ENCODE assay signal across 14 cellular contexts in genomic region chr6:134589512-134589911, GRCh38.
DNase-seq lines count a peak whose midpoint lies in the region; ATAC-seq, FAIRE-seq and TF ChIP-seq lines count a peak whose summit lies in the region.
"Had no signal": no experiment of that assay in that cellular context is flagged by ENCODE, and none has a peak within 500 bp of the region (broad histone marks: within the 10 kb centered on the region; RNA-seq: fewer than 3 reads in every experiment).

No MANE protein-coding gene starts in this region.

- H3K36me3 ChIP-seq in H1 (ENCODE audit: control insufficient read depth in 2 of 4, insufficient read depth in 4 of 4, low read length in 3 of 4), result no peaks in the 10 kb centered on the region
- H3K36me3 ChIP-seq in mesendoderm (ENCODE audit: control insufficient read depth, insufficient read depth, low read length), result no peaks in the 10 kb centered on the region
- H3K36me3 ChIP-seq in mucosa of descending colon (ENCODE audit: low read depth), result no peaks in the 10 kb centered on the region

- H3K27ac Mint-ChIP-seq in activated CD4-positive, alpha-beta T cell treated with anti-CD3 and anti-CD28 coated beads for 36 hours, result no peak overlapping the region
- H3K27ac Mint-ChIP-seq: CD8-positive, alpha-beta T cell; natural killer cell treated with Interleukin-12 subunit alpha and Interleukin-12 subunit beta and Interleukin-15 and Interleukin-18, amount 100 ng/mL, for 72 hours; T-helper 1 cell treated with Interleukin-12 subunit alpha and Interleukin-12 subunit beta and Interleukin-4 antibody, amounts not matched to agents 30 μg/mL and 1 μg/mL, for 36 hours had no signal

- H3K9me3 Mint-ChIP-seq in activated CD4-positive, alpha-beta T cell treated with anti-CD3 and anti-CD28 coated beads for 36 hours (ENCODE audit: low read depth), result no peaks in the 10 kb centered on the region
- H3K9me3 Mint-ChIP-seq: natural killer cell treated with Interleukin-12 subunit alpha and Interleukin-12 subunit beta and Interleukin-15 and Interleukin-18, amount 100 ng/mL, for 72 hours; T-helper 1 cell treated with Interleukin-12 subunit alpha and Interleukin-12 subunit beta and Interleukin-4 antibody, amounts not matched to agents 30 μg/mL and 1 μg/mL, for 36 hours had no signal

- H2BK12ac ChIP-seq in H1 (ENCODE audit: low read depth, low read length), result no peak overlapping the region

- TF ChIP-seq EP300 in H1 (IDR thresholded peaks at IDR 0.05; ENCODE audit: borderline replicate concordance in 1 of 2, low read depth in 2 of 2, low read length in 2 of 2), result no peak

- POLR2A ChIA-PET in H1 (lab: Charles Lee; ENCODE audit: partially characterized antibody), result no interaction called here
- POLR2A ChIA-PET in activated CD4-positive, alpha-beta T cell treated with anti-CD3 and anti-CD28 coated beads for 36 hours (lab: Charles Lee), result no interaction called here

- TF ChIP-seq POLR2A in H1 (IDR thresholded peaks at IDR 0.05; ENCODE audit: control extremely low read depth in 1 of 2, low read depth in 2 of 2, low read length in 2 of 2), result no peak

- CTCF ChIA-PET in H1 (lab: Charles Lee; ENCODE audit: partially characterized antibody), result interaction anchor here (0.8 to 1.6 kb wide), 2 partner anchors 10 to 52 kb away, joined by 3 to 9 read pairs; no protein-coding TSS in a partner anchor
- CTCF ChIA-PET in activated CD4-positive, alpha-beta T cell treated with anti-CD3 and anti-CD28 coated beads for 36 hours (lab: Charles Lee), result interaction anchor here (1.7 kb wide), 1 partner anchor 31 kb away, joined by 3 read pairs; no protein-coding TSS in a partner anchor

- no peak for TF ChIP-seq RAD21 in H1 (IDR thresholded peaks at IDR 0.05 in 1 of 2, conservative IDR thresholded peaks at IDR 0.05 in 1 of 2; ENCODE audit: low read depth in 2 of 2, low read length in 2 of 2)

- H4K91ac ChIP-seq in H1 (replicated peaks; ENCODE audit: insufficient read length, low read length), result no peak overlapping the region

- H3K56ac ChIP-seq in H1 (replicated peaks; ENCODE audit: insufficient read length, low read depth, low read length) (no peak overlapping the region), mesendoderm (ENCODE audit: low read length) (no peak overlapping the region)

- no peak overlapping the region for H3K4me3 Mint-ChIP-seq in activated CD4-positive, alpha-beta T cell treated with anti-CD3 and anti-CD28 coated beads for 36 hours
- H3K4me3 Mint-ChIP-seq: CD8-positive, alpha-beta T cell; natural killer cell treated with Interleukin-12 subunit alpha and Interleukin-12 subunit beta and Interleukin-15 and Interleukin-18, amount 100 ng/mL, for 72 hours; T-helper 1 cell treated with Interleukin-12 subunit alpha and Interleukin-12 subunit beta and Interleukin-4 antibody, amounts not matched to agents 30 μg/mL and 1 μg/mL, for 36 hours had no signal

- WGBS in H1 (ENCODE audit: extremely low coverage in 1 of 2, insufficient coverage in 1 of 2, insufficient read length in 1 of 2, insufficient replicate concordance in 2 of 2, low coverage in 1 of 2, low lambda C conversion rate in 2 of 2, missing lambda C conversion rate in 1 of 2), 2 experiments, result 63% methylated on average over 5 of the region's 5 CpGs; no CpG with 5 or more reads in 1 of the 2 experiments
- WGBS in mesendoderm (ENCODE audit: extremely low coverage, insufficient coverage, low lambda C conversion rate), result no CpG with 5 or more reads among the region's 5 CpGs

- no peaks in the 10 kb centered on the region for H3K27me3 Mint-ChIP-seq in activated CD4-positive, alpha-beta T cell treated with anti-CD3 and anti-CD28 coated beads for 36 hours

- H3K36me3 Mint-ChIP-seq in activated CD4-positive, alpha-beta T cell treated with anti-CD3 and anti-CD28 coated beads for 36 hours (ENCODE audit: low read depth), result no peaks in the 10 kb centered on the region
- H3K36me3 Mint-ChIP-seq: CD8-positive, alpha-beta T cell; natural killer cell treated with Interleukin-12 subunit alpha and Interleukin-12 subunit beta and Interleukin-15 and Interleukin-18, amount 100 ng/mL, for 72 hours had no signal

- no peaks in the 10 kb centered on the region for H4K20me1 ChIP-seq in H1 (replicated peaks in 1 of 2; ENCODE audit: control insufficient read depth in 1 of 2, insufficient read depth in 2 of 2, low read length in 2 of 2)

- intact Hi-C loops in activated CD4-positive, alpha-beta T cell treated with anti-CD3 and anti-CD28 coated beads for 36 hours (cut with DNase I, micrococcal nuclease), result no loop called here
- intact Hi-C loops in mucosa of descending colon (cut with DNase I, micrococcal nuclease), result no loop called here

- H3K14ac ChIP-seq in H1 (ENCODE audit: insufficient read length), result no peak overlapping the region

- H3K23ac ChIP-seq in H1 (ENCODE audit: insufficient read length) (no peak overlapping the region), mesendoderm (ENCODE audit: low read length) (no peak overlapping the region)

- H3K4me2 ChIP-seq in H1 (ENCODE audit: insufficient read depth in 1 of 2, low read depth in 2 of 2, low read length in 2 of 2) (no peak overlapping the region), mesendoderm (ENCODE audit: low read length) (no peak overlapping the region)

- H2BK120ac ChIP-seq in H1 (replicated peaks; ENCODE audit: low read depth, low read length) (no peak overlapping the region), mesendoderm (ENCODE audit: low read depth, low read length) (no peak overlapping the region)

- no peaks in the 10 kb centered on the region for H3K79me1 ChIP-seq in H1 (ENCODE audit: low read depth, low read length)
- H3K79me1 ChIP-seq in mesendoderm (ENCODE audit: low read length), result no peaks in the 10 kb centered on the region

- FAIRE-seq in H1 (lab: Jason Lieb, UNC), result peak; percentile 32
- FAIRE-seq: GM12878 had no signal

- no peak overlapping the region for H2AK5ac ChIP-seq in H1 (ENCODE audit: low read depth, low read length)
- no peak overlapping the region for H2AK5ac ChIP-seq in mesendoderm (ENCODE audit: low read length)

- H4K8ac ChIP-seq in H1 (ENCODE audit: extremely low read depth, insufficient read depth, low read length), result no peak overlapping the region
- no peak overlapping the region for H4K8ac ChIP-seq in mesendoderm (ENCODE audit: low read depth, low read length)

- no peak for ATAC-seq in activated CD4-positive, alpha-beta T cell treated with anti-CD3 and anti-CD28 coated beads for 36 hours
- ATAC-seq in mucosa of descending colon (no peak), GM21390 (IDR thresholded peaks at IDR 0.05; ENCODE audit: unreplicated experiment) (no peak)
- ATAC-seq: CD8-positive, alpha-beta T cell; GM12878; natural killer cell treated with Interleukin-12 subunit alpha and Interleukin-12 subunit beta and Interleukin-15 and Interleukin-18, amount 100 ng/mL, for 72 hours had no signal

- no peaks in the 10 kb centered on the region; the same call in 1 of the 2 replicates for H3K23me2 ChIP-seq in H1 (ENCODE audit: low read depth, low read length)

- H3K9me3 ChIP-seq in H1 (ENCODE audit: insufficient read depth in 2 of 2, low read depth in 1 of 2, low read length in 1 of 2), result no peaks in the 10 kb centered on the region
- H3K9me3 ChIP-seq in mucosa of descending colon, result no peaks in the 10 kb centered on the region

- H2BK5ac ChIP-seq in H1 (ENCODE audit: low read depth, low read length) (no peak overlapping the region), mesendoderm (ENCODE audit: low read length) (no peak overlapping the region)

- in situ Hi-C loops in Caki2 (cut with HindIII; ENCODE audit: low pct_unique_long_range_greater_than_20kb, low sequenced_read_pairs), result no loop called here

- H3K18ac ChIP-seq in H1 (ENCODE audit: extremely low read depth, low read length), result no peak overlapping the region
- H3K18ac ChIP-seq in mesendoderm (ENCODE audit: low read length), result no peak overlapping the region

- no peak overlapping the region for H3K4me3 ChIP-seq in H1 (ENCODE audit: extremely low read depth in 1 of 4, insufficient read depth in 2 of 4, low read depth in 3 of 4, low read length in 4 of 4)
- no peak overlapping the region for H3K4me3 ChIP-seq in mesendoderm (ENCODE audit: low read length)
- no peak overlapping the region for H3K4me3 ChIP-seq in mucosa of descending colon
- H3K4me3 ChIP-seq: GM12878 had no signal

- no peak overlapping the region for H4K5ac ChIP-seq in H1 (ENCODE audit: insufficient read length, low read depth, low read length)
- H4K5ac ChIP-seq in mesendoderm (ENCODE audit: low read length), result no peak overlapping the region

- no peaks in the 10 kb centered on the region for H3K79me2 ChIP-seq in H1 (ENCODE audit: control insufficient read depth in 1 of 2, insufficient read depth in 2 of 2, low read length in 2 of 2)
- no peaks in the 10 kb centered on the region for H3K79me2 ChIP-seq in mesendoderm (ENCODE audit: control insufficient read depth, insufficient read depth, low read length)

- H2BK15ac ChIP-seq in H1 (ENCODE audit: low read length) (no peak overlapping the region), mesendoderm (replicated peaks; ENCODE audit: low read depth) (no peak overlapping the region)

- H3K9ac ChIP-seq in H1 (replicated peaks in 1 of 4; ENCODE audit: extremely low read depth in 1 of 4, low read depth in 3 of 4, low read length in 3 of 4) (no peak overlapping the region), mesendoderm (ENCODE audit: low read length) (no peak overlapping the region)

- DNase-seq in Caki2 (ENCODE audit: low read depth) (peak; percentile 57), NCI-H460 (ENCODE audit: extremely low read depth, low read depth) (peak; percentile 97), H1 (ENCODE audit: low read depth in 1 of 2, low spot score in 2 of 2) (peak in 1 of 2 experiments; percentile 15), mesendoderm (peak; percentile 91), mucosa of descending colon (no peak), epidermal melanocyte (ENCODE audit: insufficient read length, low spot score) (no peak)
- no peak for DNase-seq in activated CD4-positive, alpha-beta T cell treated with anti-CD3 and anti-CD28 coated beads for 36 hours
- DNase-seq: CD8-positive, alpha-beta T cell; Kasumi-1; NCI-H524 treated with DMSO at 0.1 percent for 48 hours had no signal

- H3K4ac ChIP-seq in H1 (replicated peaks; ENCODE audit: insufficient read length, low read depth, low read length), result no peak overlapping the region
- H3K4ac ChIP-seq in mesendoderm (ENCODE audit: low read depth, low read length), result no peak overlapping the region

- H3K4me1 ChIP-seq in H1 (replicated peaks in 1 of 4; ENCODE audit: control insufficient read depth in 3 of 4, insufficient read depth in 4 of 4, low read length in 3 of 4), result peaks cover 0 to 2% (median 0%) of the 10 kb centered on the region in 4 experiments; a peak in 1 of 7 replicates
- no peaks in the 10 kb centered on the region for H3K4me1 ChIP-seq in mesendoderm (ENCODE audit: control insufficient read depth, low read depth, low read length)
- H3K4me1 ChIP-seq in mucosa of descending colon (ENCODE audit: low read depth), result no peaks in the 10 kb centered on the region

- H3K4me1 Mint-ChIP-seq in activated CD4-positive, alpha-beta T cell treated with anti-CD3 and anti-CD28 coated beads for 36 hours, result no peaks in the 10 kb centered on the region

- no peak overlapping the region for H2BK20ac ChIP-seq in H1 (ENCODE audit: low read length)

- H2AFZ ChIP-seq in H1 (ENCODE audit: low read length), result no peak overlapping the region; the same call in 1 of the 2 replicates

- H3K27me3 ChIP-seq in H1 (replicated peaks in 1 of 4; ENCODE audit: control insufficient read depth in 3 of 4, extremely low read depth in 1 of 4, insufficient read depth in 3 of 4, low read length in 3 of 4) (no peaks in the 10 kb centered on the region), mesendoderm (ENCODE audit: insufficient read depth, low read length, poor library complexity) (no peaks in the 10 kb centered on the region)

- H3K27ac ChIP-seq in H1 (ENCODE audit: low read depth, low read length) (no peak overlapping the region), mesendoderm (ENCODE audit: low read depth, low read length) (no peak overlapping the region)

- TF ChIP-seq CTCF in H1 (IDR thresholded peaks at IDR 0.05; ENCODE audit: control extremely low read depth in 1 of 3, insufficient read depth in 1 of 3, low read depth in 1 of 3, low read length in 3 of 3) (no peak), mucosa of descending colon (IDR thresholded peaks at IDR 0.05) (no peak)

Comparison
In these comparisons a context has a peak if more than half of its experiments do, and no peak if none do; other contexts are left out.
1. DNase-seq: peak in Caki2 (single experiment), NCI-H460 (single experiment) and mesendoderm (single experiment); none in activated CD4-positive, alpha-beta T cell treated with anti-CD3 and anti-CD28 coated beads for 36 hours (single experiment), mucosa of descending colon (0 of 3) and epidermal melanocyte (single experiment).